Comparison of ENCODE assay signal across 1 cellular context in the genomic region with DNA sequence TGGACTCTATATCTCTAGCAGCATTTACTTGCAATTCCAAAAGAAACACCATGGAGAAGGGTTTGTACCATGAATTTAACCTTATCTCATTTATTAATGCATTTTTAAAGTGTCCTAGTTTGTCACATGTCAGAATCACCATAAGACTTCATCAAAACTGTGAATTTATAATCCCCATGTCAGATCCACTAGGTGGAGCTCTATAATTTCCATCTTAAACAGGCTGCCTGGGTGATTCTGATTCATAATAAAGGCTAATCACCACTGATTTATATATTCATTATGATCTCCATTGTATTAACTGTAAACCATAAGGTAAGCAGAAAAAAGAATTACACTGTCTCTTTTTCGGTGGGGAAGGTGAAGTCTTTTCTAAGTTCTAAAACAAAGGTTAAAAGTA.
TF ChIP-seq lines count a peak whose summit lies in the region.

No MANE protein-coding gene starts in this region.

TF ChIP-seq in K562, 482 proteins besides CTCF, POLR2A, EP300 and RAD21 (continued from another document):
- TF ChIP-seq, protein P1, sequence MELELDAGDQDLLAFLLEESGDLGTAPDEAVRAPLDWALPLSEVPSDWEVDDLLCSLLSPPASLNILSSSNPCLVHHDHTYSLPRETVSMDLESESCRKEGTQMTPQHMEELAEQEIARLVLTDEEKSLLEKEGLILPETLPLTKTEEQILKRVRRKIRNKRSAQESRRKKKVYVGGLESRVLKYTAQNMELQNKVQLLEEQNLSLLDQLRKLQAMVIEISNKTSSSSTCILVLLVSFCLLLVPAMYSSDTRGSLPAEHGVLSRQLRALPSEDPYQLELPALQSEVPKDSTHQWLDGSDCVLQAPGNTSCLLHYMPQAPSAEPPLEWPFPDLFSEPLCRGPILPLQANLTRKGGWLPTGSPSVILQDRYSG (tag; conservative IDR thresholded peaks at IDR 0.05; ENCODE audit: low read depth), result no peak
- no peak for TF ChIP-seq EP400 (IDR thresholded peaks at IDR 0.05)
- TF ChIP-seq GABPA (tag; conservative IDR thresholded peaks at IDR 0.05; ENCODE audit: low read depth), result no peak
- TF ChIP-seq MCM3 (IDR thresholded peaks at IDR 0.05), result no peak
- TF ChIP-seq FOXJ3 (CRISPR knock-in tag; IDR thresholded peaks at IDR 0.05), result no peak
- no peak for TF ChIP-seq FOXA1 (IDR thresholded peaks at IDR 0.05; ENCODE audit: borderline replicate concordance)
- TF ChIP-seq MEIS2 (IDR thresholded peaks at IDR 0.05; ENCODE audit: partially characterized antibody), result no peak
- no peak for TF ChIP-seq ADNP (tag; IDR thresholded peaks at IDR 0.05)
- TF ChIP-seq ZNF143 (CRISPR knock-in tag; IDR thresholded peaks at IDR 0.05), result no peak
- TF ChIP-seq, protein P2, sequence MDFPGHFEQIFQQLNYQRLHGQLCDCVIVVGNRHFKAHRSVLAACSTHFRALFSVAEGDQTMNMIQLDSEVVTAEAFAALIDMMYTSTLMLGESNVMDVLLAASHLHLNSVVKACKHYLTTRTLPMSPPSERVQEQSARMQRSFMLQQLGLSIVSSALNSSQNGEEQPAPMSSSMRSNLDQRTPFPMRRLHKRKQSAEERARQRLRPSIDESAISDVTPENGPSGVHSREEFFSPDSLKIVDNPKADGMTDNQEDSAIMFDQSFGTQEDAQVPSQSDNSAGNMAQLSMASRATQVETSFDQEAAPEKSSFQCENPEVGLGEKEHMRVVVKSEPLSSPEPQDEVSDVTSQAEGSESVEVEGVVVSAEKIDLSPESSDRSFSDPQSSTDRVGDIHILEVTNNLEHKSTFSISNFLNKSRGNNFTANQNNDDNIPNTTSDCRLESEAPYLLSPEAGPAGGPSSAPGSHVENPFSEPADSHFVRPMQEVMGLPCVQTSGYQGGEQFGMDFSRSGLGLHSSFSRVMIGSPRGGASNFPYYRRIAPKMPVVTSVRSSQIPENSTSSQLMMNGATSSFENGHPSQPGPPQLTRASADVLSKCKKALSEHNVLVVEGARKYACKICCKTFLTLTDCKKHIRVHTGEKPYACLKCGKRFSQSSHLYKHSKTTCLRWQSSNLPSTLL (IDR thresholded peaks at IDR 0.05), result no peak
- TF ChIP-seq CBX5 (IDR thresholded peaks at IDR 0.05; ENCODE audit: borderline replicate concordance, low read depth), result no peak
- no peak for TF ChIP-seq NFYB (IDR thresholded peaks at IDR 0.05; ENCODE audit: extremely low read depth, insufficient read length)
